8 cellular contexts compared by ENCODE assay signal in the genomic region with DNA sequence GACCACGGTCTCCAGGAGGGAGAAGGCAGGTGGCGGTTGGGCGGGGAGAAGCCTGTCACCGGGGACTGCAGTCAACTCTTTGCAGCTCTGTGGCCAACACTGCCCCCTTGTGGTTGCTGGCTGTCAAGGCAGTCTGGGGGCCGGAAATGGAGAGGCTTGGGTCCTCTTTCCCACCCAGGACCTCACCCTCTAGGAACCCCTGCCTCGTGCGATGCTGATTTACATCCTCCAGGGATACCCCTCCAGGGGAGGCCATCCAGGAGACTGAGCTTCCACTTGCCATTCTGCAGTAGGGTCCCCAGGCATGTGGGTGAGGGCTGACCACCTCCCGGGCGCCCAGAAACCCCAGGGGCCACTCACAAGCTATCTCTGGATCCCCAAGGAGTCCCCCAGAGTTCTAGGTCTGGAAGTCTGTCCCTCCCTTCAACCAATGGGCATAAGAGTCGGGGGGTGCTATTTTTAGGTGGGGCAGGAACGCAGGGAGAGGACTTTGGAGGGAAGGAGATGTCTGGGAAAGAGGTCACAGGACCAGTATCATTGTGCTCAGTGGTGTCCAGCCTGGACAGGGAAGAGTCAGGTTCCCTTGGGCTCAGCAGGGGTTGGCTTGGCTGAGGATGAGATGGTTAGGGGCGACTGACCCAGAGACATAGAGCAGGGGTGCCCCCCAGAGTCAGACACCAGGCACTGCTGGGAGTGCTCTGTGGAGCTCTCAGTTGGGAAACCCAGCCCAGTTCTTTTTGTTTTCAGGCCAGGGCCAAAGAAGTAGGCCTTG. TPM values are rescaled to one million over a fixed set of nuclear protein-coding genes. Genes with fewer than 3 reads are reported as not detected.
A peak's percentile ranks its signal among the peaks of the same experiment; 100 is the strongest.
DNase-seq lines count a peak whose midpoint lies in the region; ATAC-seq and TF ChIP-seq lines count a peak whose summit lies in the region.

No MANE protein-coding gene starts in this region.

- no peaks in the 10 kb centered on the region for H3K27me3 ChIP-seq in left lung

- no peak overlapping the region for H3K4me3 ChIP-seq in left lung

- DNase-seq in SIG-M5 treated with dmso at 0.1 percent for 504 hours (lab: John Stamatoyannopoulos, UW; ENCODE audit: unreplicated experiment) (peak; percentile 81), SIG-M5 (lab: John Stamatoyannopoulos, UW) (no peak), NCI-H446 treated with DMSO at 0.1 percent for 48 hours (lab: John Stamatoyannopoulos, UW) (peak; percentile 50), cerebellar cortex (ENCODE audit: low spot score) (peak; percentile 88), left lung (peak; percentile 84 to 94)
- DNase-seq in activated CD4-positive, alpha-beta T cell treated with anti-CD3 and anti-CD28 coated beads for 1 hour, result peak; percentile 87
- DNase-seq in stimulated activated CD4-positive, alpha-beta T cell treated with anti-CD3 and anti-CD28 coated beads, Interleukin-2, amount 100 ng/mL, for 24 hours, result peak; percentile 93 to 95

- H3K4me1 ChIP-seq in left lung, result peaks cover 0 to 11% of the 10 kb centered on the region in 2 donors

- H3K36me3 ChIP-seq in left lung, result no peaks in the 10 kb centered on the region

- ATAC-seq in HG03135 (IDR thresholded peaks at IDR 0.05; ENCODE audit: unreplicated experiment), result peak; percentile 72
- peak; percentile 97 for ATAC-seq in left lung

- peak; percentile 91 to 97 for TF ChIP-seq CTCF in left lung (IDR thresholded peaks at IDR 0.05)

- intact Hi-C loops in left lung (cut with DNase I), result loop anchor here in 1 of 2 donors (5.0 to 10.0 kb wide), 2 partner anchors 40 to 268 kb away; a partner anchor contains a TSS

- no peaks in the 10 kb centered on the region for H3K9me3 ChIP-seq in left lung

- H3K27ac ChIP-seq in left lung, result no peak overlapping the region

RNA-seq across cellular contexts. Expression of a gene that starts 7.1 kb away (rescaled TPM):
- not detected for total RNA-seq in left lung

RNA-seq across cellular contexts. Expression of a gene that starts 15.9 kb away (rescaled TPM):
- 1 to 10 TPM; 6.4 to 9.9 TPM for total RNA-seq in left lung

RNA-seq across cellular contexts. Expression of a gene that starts 23.0 kb away (rescaled TPM):
- total RNA-seq in left lung, result 1 to 10 TPM; 4.1 to 8.1 TPM

RNA-seq across cellular contexts. Expression of a gene that starts 38.7 kb away (rescaled TPM):
- total RNA-seq in left lung, result 10 to 100 TPM; 11.3 to 14.9 TPM

RNA-seq across cellular contexts. Expression of a gene that starts 48.8 kb away (rescaled TPM):
- total RNA-seq in left lung, result 1 to 10 TPM; 4.7 to 5.6 TPM
